10 cellular contexts compared by ENCODE assay signal in genomic region chr7:39811161-39811614, GRCh38.
DNase-seq lines count a peak whose midpoint lies in the region; ATAC-seq and TF ChIP-seq lines count a peak whose summit lies in the region.
"Had no signal": no experiment of that assay in that cellular context is flagged by ENCODE, and none has a peak within 500 bp of the region (broad histone marks: within the 10 kb centered on the region; RNA-seq: fewer than 3 reads in every experiment).

No MANE protein-coding gene starts in this region.

- TF ChIP-seq CTCF in astrocyte of the spinal cord (IDR thresholded peaks at IDR 0.05; ENCODE audit: low read depth, low read length) (no peak), nephron progenitor cell (IDR thresholded peaks at IDR 0.05) (no peak)

- ATAC-seq in HG02571 (IDR thresholded peaks at IDR 0.05; ENCODE audit: unreplicated experiment) (no peak), left ventricle myocardium superior (no peak)
- ATAC-seq: pancreas had no signal

- peaks cover 55% of the 10 kb centered on the region for H3K4me1 Mint-ChIP-seq in nephron progenitor cell

- H3K27ac Mint-ChIP-seq in nephron progenitor cell: peak overlapping the region; percentile 33
- H3K27ac Mint-ChIP-seq: brain had no signal

- H3K9me3 Mint-ChIP-seq in nephron progenitor cell: peaks cover 4% of the 10 kb centered on the region

- H3K4me3 ChIP-seq in astrocyte of the spinal cord (ENCODE audit: low read depth, low read length): no peak overlapping the region
- H3K4me3 ChIP-seq: pancreas had no signal

- peaks cover 15% of the 10 kb centered on the region for H3K27me3 Mint-ChIP-seq in nephron progenitor cell (ENCODE audit: low read depth, poor library complexity)

- intact Hi-C loops in left ventricle myocardium superior (cut with micrococcal nuclease): no loop called here

- DNase-seq in H4 (ENCODE audit: low spot score): peak; percentile 83
- peak; percentile 83 for DNase-seq in NCI-H2227 (lab: John Stamatoyannopoulos, UW; ENCODE audit: unreplicated experiment)
- DNase-seq in astrocyte of the spinal cord (ENCODE audit: low read depth, low spot score): peak; percentile 13
- peak; percentile 58 for DNase-seq in nephron progenitor cell
- DNase-seq in HCEC 1CT: no peak
- DNase-seq in left ventricle myocardium superior: no peak
- no peak for DNase-seq in kidney glomerular epithelial cell (lab: John Stamatoyannopoulos, UW)
- DNase-seq: pancreas had no signal

- no peak overlapping the region for H3K4me3 Mint-ChIP-seq in nephron progenitor cell

- H3K36me3 Mint-ChIP-seq in nephron progenitor cell (ENCODE audit: low read depth): no peaks in the 10 kb centered on the region
- H3K36me3 Mint-ChIP-seq: brain had no signal

- in situ Hi-C loops in astrocyte of the spinal cord (cut with HindIII; ENCODE audit: low sequenced_read_pairs): no loop called here

Comparison
In these comparisons a context has a peak if more than half of its experiments do, and no peak if none do; other contexts are left out.
1. DNase-seq: peak in H4 (single experiment), NCI-H2227 (single experiment), astrocyte of the spinal cord (single experiment) and nephron progenitor cell (single experiment); none in HCEC 1CT (single experiment), left ventricle myocardium superior (single experiment) and kidney glomerular epithelial cell (single experiment).